11 cellular contexts compared by ENCODE assay signal in the genomic region with DNA sequence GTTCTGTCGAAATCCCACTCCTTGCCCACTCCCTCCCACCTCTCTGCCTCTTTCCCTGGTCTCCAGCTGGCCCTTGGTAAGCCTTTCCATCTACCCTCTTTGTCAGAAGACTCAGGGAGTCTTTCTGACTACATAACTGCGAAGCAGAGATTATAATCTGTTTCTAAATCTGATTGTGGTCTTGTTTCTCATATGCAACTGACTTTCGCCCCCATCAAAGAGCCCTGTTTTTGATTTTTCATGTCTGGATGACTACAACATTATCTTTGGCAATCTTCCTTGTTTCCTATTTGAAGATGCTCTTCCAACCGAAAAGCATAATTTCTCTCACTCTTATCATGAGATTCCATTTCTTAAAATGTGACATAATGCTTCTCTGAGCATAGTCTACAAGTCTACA.
"Had no signal": no experiment of that assay in that cellular context is flagged by ENCODE, and none has a peak within 500 bp of the region (broad histone marks: within the 10 kb centered on the region; RNA-seq: fewer than 3 reads in every experiment).

No MANE protein-coding gene starts in this region.

- H3K27ac ChIP-seq: body of pancreas, left ventricle myocardium inferior, prostate gland, transverse colon had no signal

- H3K4me1 Mint-ChIP-seq: activated CD4-positive, alpha-beta memory T cell treated with anti-CD3 and anti-CD28 coated beads, Interleukin-2, amount 10 ng/mL, durations not matched to agents 7 days and 5 days; memory B cell; WTC11 had no signal

- H3K4me3 Mint-ChIP-seq: activated CD4-positive, alpha-beta memory T cell treated with anti-CD3 and anti-CD28 coated beads, Interleukin-2, amount 10 ng/mL, durations not matched to agents 7 days and 5 days; activated T-cell treated with anti-CD3 and anti-CD28 coated beads, Interleukin-2, amount 50 U/mL, for 24 hours; memory B cell; natural killer cell treated with Interleukin-12 subunit alpha and Interleukin-12 subunit beta and Interleukin-15 and Interleukin-18, amount 100 ng/mL, for 72 hours; WTC11 had no signal

- H3K4me1 ChIP-seq: body of pancreas had no signal

- H3K36me3 Mint-ChIP-seq: activated naive CD4-positive, alpha-beta T cell treated with anti-CD3 and anti-CD28 coated beads, Interleukin-2, amount 50 U/mL, for 72 hours; memory B cell; natural killer cell treated with Interleukin-12 subunit alpha and Interleukin-12 subunit beta and Interleukin-15 and Interleukin-18, amount 100 ng/mL, for 72 hours; WTC11 had no signal

- H3K27me3 ChIP-seq: body of pancreas, transverse colon had no signal

- H3K36me3 ChIP-seq: left ventricle myocardium inferior, prostate gland, transverse colon had no signal

- H3K27me3 Mint-ChIP-seq: memory B cell had no signal

- H3K4me3 ChIP-seq: body of pancreas, left ventricle myocardium inferior, prostate gland, smooth muscle cell, transverse colon had no signal

- H3K4me2 ChIP-seq: smooth muscle cell had no signal

- H3K9me3 ChIP-seq: body of pancreas, left ventricle myocardium inferior, prostate gland, transverse colon had no signal

- H3K27ac Mint-ChIP-seq: activated CD4-positive, alpha-beta memory T cell treated with anti-CD3 and anti-CD28 coated beads, Interleukin-2, amount 10 ng/mL, durations not matched to agents 7 days and 5 days; activated naive CD4-positive, alpha-beta T cell treated with anti-CD3 and anti-CD28 coated beads, Interleukin-2, amount 50 U/mL, for 72 hours; activated T-cell treated with anti-CD3 and anti-CD28 coated beads, Interleukin-2, amount 50 U/mL, for 24 hours; memory B cell; natural killer cell treated with Interleukin-12 subunit alpha and Interleukin-12 subunit beta and Interleukin-15 and Interleukin-18, amount 100 ng/mL, for 72 hours; WTC11 had no signal
